26 cellular contexts compared by ENCODE assay signal in the genomic region with DNA sequence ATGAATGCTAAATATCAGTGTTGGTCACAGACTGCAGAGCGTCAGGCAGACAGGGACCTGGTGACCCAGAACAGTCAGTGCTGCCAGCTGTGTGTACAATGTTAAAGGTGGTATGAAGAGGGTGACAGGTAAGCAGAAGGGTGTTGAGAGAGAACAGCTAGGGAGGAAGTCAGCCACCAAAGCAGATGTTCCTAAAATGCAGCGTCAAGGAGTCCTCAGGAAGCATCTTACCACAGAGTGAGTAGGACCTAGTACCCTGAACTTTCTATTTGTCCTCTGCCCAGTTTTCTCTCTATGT. TPM values are rescaled to one million over a fixed set of nuclear protein-coding genes. Genes with fewer than 3 reads are reported as not detected.
DNase-seq lines count a peak whose midpoint lies in the region; ATAC-seq, FAIRE-seq and TF ChIP-seq lines count a peak whose summit lies in the region.
"Had no signal": no experiment of that assay in that cellular context is flagged by ENCODE, and none has a peak within 500 bp of the region (broad histone marks: within the 10 kb centered on the region; RNA-seq: fewer than 3 reads in every experiment).

No MANE protein-coding gene starts in this region.

- H3K4me1 Mint-ChIP-seq in MCF 10A (ENCODE audit: insufficient read depth, unreplicated experiment): peaks cover 11% of the 10 kb centered on the region
- peaks cover 17% of the 10 kb centered on the region for H3K4me1 Mint-ChIP-seq in type B pancreatic cell (ENCODE audit: unreplicated experiment)
- H3K4me1 Mint-ChIP-seq: activated B cell treated with CpG ODN at 0.5 μM for 24 hours, immature natural killer cell had no signal

- H3K27ac ChIP-seq in breast epithelium: peak overlapping the region in 1 of 2 donors; percentile 2
- peak overlapping the region; percentile 96 for H3K27ac ChIP-seq in SJSA1
- H3K27ac ChIP-seq in keratinocyte (ENCODE audit: control insufficient read depth, insufficient read depth, low read length): peak overlapping the region; percentile 61
- no peak overlapping the region for H3K27ac ChIP-seq in HepG2 (ENCODE audit: extremely low read length, insufficient read depth, low read length)
- H3K27ac ChIP-seq: BLaER1, colonic mucosa, Peyer's patch, thyroid gland had no signal

- H3K4me2 ChIP-seq in keratinocyte (ENCODE audit: control insufficient read depth, extremely low read depth, insufficient read depth, low read depth, low read length) (peak overlapping the region; percentile 80), HepG2 (ENCODE audit: low read depth, low read length) (no peak overlapping the region)
- H3K4me2 ChIP-seq: BLaER1 had no signal

- dilution Hi-C loops in keratinocyte (cut with MboI; ENCODE audit: extremely low pct_ligation_motif_present, low sequenced_read_pairs): no loop called here

- ATAC-seq in HepG2: no peak

- in situ Hi-C loops in HepG2 (cut with HindIII; ENCODE audit: extremely low pct_ligation_motif_present, low pct_unique_long_range_greater_than_20kb): no loop called here

- peak overlapping the region; percentile 3 for H3K4me3 Mint-ChIP-seq in MCF 10A (ENCODE audit: unreplicated experiment)
- peak overlapping the region; percentile 9 for H3K4me3 Mint-ChIP-seq in type B pancreatic cell
- H3K4me3 Mint-ChIP-seq: activated B cell treated with CpG ODN at 0.5 μM for 24 hours; brain; immature natural killer cell; stimulated activated naive CD8-positive, alpha-beta T cell treated with anti-CD3 and anti-CD28 coated beads, Interleukin-15, Interleukin-2, amounts not matched to agents 100 ng/mL and 50 ng/mL, for 24 hours had no signal

- peaks cover 0 to 4% of the 10 kb centered on the region in 2 donors for H3K4me1 ChIP-seq in breast epithelium
- H3K4me1 ChIP-seq in SJSA1 (replicated peaks): peaks cover 40% of the 10 kb centered on the region
- H3K4me1 ChIP-seq in keratinocyte (ENCODE audit: control insufficient read depth, extremely low read depth, insufficient read depth, low read length): peaks cover 14% of the 10 kb centered on the region
- H3K4me1 ChIP-seq in HepG2 (ENCODE audit: insufficient read depth, low read length): 0 out of 2 replicates have a peak, but pooled peaks cover 10% of the 10 kb centered on the region
- H3K4me1 ChIP-seq: BLaER1, colonic mucosa, Peyer's patch, thyroid gland had no signal

- TF ChIP-seq CTCF in MCF 10A (IDR thresholded peaks at IDR 0.05; ENCODE audit: unreplicated experiment) (no peak), breast epithelium (IDR thresholded peaks at IDR 0.05) (no peak), keratinocyte (optimal IDR thresholded peaks at IDR 0.05 in 1 of 3, IDR thresholded peaks at IDR 0.05 in 1 of 3, conservative IDR thresholded peaks at IDR 0.05 in 1 of 3; ENCODE audit: extremely low read depth in 1 of 3, insufficient read depth in 2 of 3, low read length in 3 of 3) (no peak), type B pancreatic cell (conservative IDR thresholded peaks at IDR 0.05) (no peak), HepG2 (CRISPR knock-in tag; IDR thresholded peaks at IDR 0.05) (no peak)

- H3K36me3 Mint-ChIP-seq in MCF 10A (ENCODE audit: insufficient read depth, unreplicated experiment): no peaks in the 10 kb centered on the region
- H3K36me3 Mint-ChIP-seq in type B pancreatic cell: no peaks in the 10 kb centered on the region
- H3K36me3 Mint-ChIP-seq: brain, immature natural killer cell had no signal

- H3K27me3 ChIP-seq in breast epithelium (no peaks in the 10 kb centered on the region), SJSA1 (replicated peaks) (no peaks in the 10 kb centered on the region), keratinocyte (ENCODE audit: control insufficient read depth, extremely low read depth, insufficient read depth, low read length) (no peaks in the 10 kb centered on the region), HepG2 (ENCODE audit: control insufficient read depth in 1 of 2, insufficient read depth in 2 of 2, low read length in 2 of 2) (0 out of 5 replicates have a peak, but pooled peaks cover 0 to 3% of the 10 kb centered on the region in 2 experiments)
- H3K27me3 ChIP-seq: BLaER1, colonic mucosa, Peyer's patch, thyroid gland had no signal

- no peaks in the 10 kb centered on the region for H3K9me3 Mint-ChIP-seq in MCF 10A (ENCODE audit: unreplicated experiment)
- peaks cover 5% of the 10 kb centered on the region for H3K9me3 Mint-ChIP-seq in type B pancreatic cell
- H3K9me3 Mint-ChIP-seq: immature natural killer cell; stimulated activated naive CD8-positive, alpha-beta T cell treated with anti-CD3 and anti-CD28 coated beads, Interleukin-15, Interleukin-2, amounts not matched to agents 100 ng/mL and 50 ng/mL, for 24 hours had no signal

- H2AFZ ChIP-seq in keratinocyte (ENCODE audit: control insufficient read depth, low read length) (peak overlapping the region; percentile 58), HepG2 (ENCODE audit: low read length) (no peak overlapping the region)

- H3K79me2 ChIP-seq in keratinocyte (ENCODE audit: control insufficient read depth, insufficient read depth, low read length) (no peaks in the 10 kb centered on the region), HepG2 (ENCODE audit: insufficient read depth, low read length) (no peaks in the 10 kb centered on the region)

- CTCF ChIA-PET in MCF 10A (lab: Yijun Ruan, JAX) (interaction anchor here (0.7 kb wide), 1 partner anchor 129 kb away, joined by 3 read pairs; no protein-coding TSS in a partner anchor), HepG2 (lab: Yijun Ruan, JAX; ENCODE audit: low intra/inter-chr PET ratio, low total read pairs) (no interaction called here)

- no peak for TF ChIP-seq RAD21 in HepG2 (CRISPR knock-in tag; IDR thresholded peaks at IDR 0.05)

- H3K4me3 ChIP-seq in breast epithelium (no peak overlapping the region), SJSA1 (no peak overlapping the region), keratinocyte (ENCODE audit: control insufficient read depth in 2 of 3, extremely low read depth in 1 of 3, insufficient read depth in 2 of 3, low read depth in 1 of 3, low read length in 3 of 3) (no peak overlapping the region), HepG2 (replicated peaks in 1 of 3; ENCODE audit: insufficient read depth in 1 of 3, low read depth in 2 of 3, low read length in 3 of 3) (no peak overlapping the region)
- H3K4me3 ChIP-seq: BLaER1, colonic mucosa, Peyer's patch, thyroid gland had no signal

- TF ChIP-seq POLR2A in breast epithelium (IDR thresholded peaks at IDR 0.05): no peak
- no peak for TF ChIP-seq POLR2A in HepG2 (IDR thresholded peaks at IDR 0.05; ENCODE audit: insufficient read depth in 1 of 2, low read depth in 2 of 2, low read length in 2 of 2)

- POLR2A ChIA-PET in MCF 10A (lab: Yijun Ruan, JAX) (no interaction called here), HepG2 (lab: Yijun Ruan, JAX) (no interaction called here)

- H3K27me3 Mint-ChIP-seq in MCF 10A (ENCODE audit: insufficient read depth, unreplicated experiment) (no peaks in the 10 kb centered on the region), type B pancreatic cell (no peaks in the 10 kb centered on the region)
- H3K27me3 Mint-ChIP-seq: activated B cell treated with CpG ODN at 0.5 μM for 24 hours, brain had no signal

- no peak for TF ChIP-seq EP300 in HepG2 (IDR thresholded peaks at IDR 0.05; ENCODE audit: low read depth in 2 of 2, low read length in 2 of 2)
- no peak for TF ChIP-seq EP300 in HepG2 (CRISPR knock-in tag; IDR thresholded peaks at IDR 0.05; ENCODE audit: borderline replicate concordance)

- 42% methylated on average over 2 of the region's 2 CpGs for WGBS in HepG2 (ENCODE audit: low lambda C conversion rate)

- intact Hi-C loops in MCF 10A (cut with micrococcal nuclease): no loop called here
- intact Hi-C loops in breast epithelium (cut with DNase I; ENCODE audit: low total_unique reads): no loop called here
- intact Hi-C loops in HepG2 (cut with micrococcal nuclease; ENCODE audit: unreplicated experiment): no loop called here

- no peaks in the 10 kb centered on the region for H3K36me3 ChIP-seq in breast epithelium
- H3K36me3 ChIP-seq in SJSA1: no peaks in the 10 kb centered on the region
- no peaks in the 10 kb centered on the region for H3K36me3 ChIP-seq in keratinocyte (ENCODE audit: control insufficient read depth in 2 of 2, extremely low read depth in 1 of 2, insufficient read depth in 2 of 2, low read length in 2 of 2)
- no peaks in the 10 kb centered on the region for H3K36me3 ChIP-seq in HepG2 (replicated peaks in 1 of 2; ENCODE audit: control insufficient read depth in 1 of 2, insufficient read depth in 2 of 2, low read length in 2 of 2)
- H3K36me3 ChIP-seq: BLaER1, colonic mucosa, Peyer's patch, thyroid gland had no signal

- H3K9ac ChIP-seq in keratinocyte (ENCODE audit: control insufficient read depth, extremely low read depth, insufficient read depth, low read length): peak overlapping the region; percentile 18
- H3K9ac ChIP-seq in HepG2 (ENCODE audit: insufficient read depth, low read depth, low read length): no peak overlapping the region
- H3K9ac ChIP-seq: BLaER1 had no signal

- DNase-seq in MCF 10A (ENCODE audit: unreplicated experiment) (no peak), breast epithelium (ENCODE audit: low spot score in 2 of 2) (no peak), SJSA1 (ENCODE audit: low read depth in 1 of 2, low spot score in 2 of 2) (no peak), keratinocyte (ENCODE audit: low read depth, low spot score) (no peak), type B pancreatic cell (ENCODE audit: extremely low spot score, unreplicated experiment) (no peak), A172 (ENCODE audit: low spot score) (no peak), SHP77 treated with DMSO at 0.1 percent for 48 hours (lab: John Stamatoyannopoulos, UW) (no peak), HepG2 (ENCODE audit: low spot score) (no peak)
- DNase-seq: activated B cell treated with CpG ODN at 0.5 μM for 24 hours; activated CD4-positive, alpha-beta T cell treated with anti-CD3 and anti-CD28 coated beads, Interleukin-2, amount 50 U/mL, for 48 hours; activated effector memory CD4-positive, alpha-beta T cell treated with anti-CD3 and anti-CD28 coated beads, Interleukin-2, amount 50 U/mL, for 16 hours; colonic mucosa; immature natural killer cell; Kasumi-1; NCI-H1092; NCI-H1930; NCI-H748 treated with DMSO at 0.1 percent for 48 hours; Peyer's patch; stimulated activated CD4-positive, alpha-beta T cell treated with anti-CD3 and anti-CD28 coated beads, Interleukin-4, amount 100 ng/mL, for 24 hours; T-helper 9 cell; thyroid gland had no signal

- H3K9me1 ChIP-seq in keratinocyte (ENCODE audit: control insufficient read depth, extremely low read depth, insufficient read depth, low read length): no peaks in the 10 kb centered on the region

- FAIRE-seq in keratinocyte (lab: Jason Lieb, UNC) (no peak), HepG2 (lab: Jason Lieb, UNC) (no peak)
- FAIRE-seq: A204.1 had no signal

- no TSS peak for BruUV-seq in MCF 10A (replicated peaks; lab: Mats Ljungman, UMichigan)
- BruUV-seq in HepG2 (replicated peaks; lab: Mats Ljungman, UMichigan): no TSS peak

- peak overlapping the region; percentile 16 for H3K27ac Mint-ChIP-seq in MCF 10A (ENCODE audit: low read depth, unreplicated experiment)
- peak overlapping the region; percentile 79 for H3K27ac Mint-ChIP-seq in type B pancreatic cell
- H3K27ac Mint-ChIP-seq: activated B cell treated with CpG ODN at 0.5 μM for 24 hours; brain; immature natural killer cell; stimulated activated naive CD8-positive, alpha-beta T cell treated with anti-CD3 and anti-CD28 coated beads, Interleukin-15, Interleukin-2, amounts not matched to agents 100 ng/mL and 50 ng/mL, for 24 hours had no signal

- H3K9me3 ChIP-seq in breast epithelium (no peaks in the 10 kb centered on the region), SJSA1 (replicated peaks) (no peaks in the 10 kb centered on the region), keratinocyte (ENCODE audit: control insufficient read depth, low read depth, low read length) (no peaks in the 10 kb centered on the region), HepG2 (ENCODE audit: low read length) (no peaks in the 10 kb centered on the region)
- H3K9me3 ChIP-seq: BLaER1, colonic mucosa, Peyer's patch, thyroid gland had no signal

- H4K20me1 ChIP-seq in keratinocyte (ENCODE audit: control insufficient read depth, extremely low read depth, insufficient read depth, low read length): no peaks in the 10 kb centered on the region
- no peaks in the 10 kb centered on the region for H4K20me1 ChIP-seq in HepG2 (ENCODE audit: insufficient read depth, low read length)
- H4K20me1 ChIP-seq: BLaER1 had no signal

RNA-seq across cellular contexts. Expression of a gene that starts 14.2 kb away (rescaled TPM):
- not detected in 2 replicates for total RNA-seq in MCF 10A (2022)
- 1 to 10 TPM in 1 of 3 donors, under 1 TPM in 1, not detected in 1; 0.98 to 2.5 TPM for total RNA-seq in breast epithelium
- total RNA-seq in SJSA1 (2014; rRNA removed; shearing (Covaris generic)): 1.00 TPM in 1 of 2 replicates, not detected in the other
- polyA plus RNA-seq in keratinocyte: not detected in 3 replicates
- polyA plus RNA-seq in keratinocyte (2011; ENCODE audit: low read depth): not detected
- not detected in 2 replicates for polyA plus RNA-seq in keratinocyte (2011; cell fraction: cytosol; rRNA removed)
- not detected in 2 replicates for polyA plus RNA-seq in keratinocyte (2011; cell fraction: nucleus; rRNA removed)
- not detected in 2 replicates for polyA plus RNA-seq in keratinocyte (2012; ENCODE audit: low replicate concordance)
- not detected in 3 replicates for polyA minus RNA-seq in keratinocyte
- not detected for polyA minus RNA-seq in keratinocyte (2011; cell fraction: cytosol; rRNA and poly(A)+ RNA removed)
- not detected in 2 replicates for polyA minus RNA-seq in keratinocyte (2011; cell fraction: nucleus; rRNA and poly(A)+ RNA removed)
- total RNA-seq in type B pancreatic cell (ENCODE audit: low replicate concordance): 0.43 and 2.2 TPM in 2 replicates
- 0.22 TPM in 1 of 2 replicates, not detected in the other for total RNA-seq in A172 (2014; rRNA removed; shearing (Covaris generic))
- total RNA-seq in HepG2 (2016; rRNA removed; fragmentation: Illumina TruSeq; extraction: Trizol): not detected in 2 replicates
- not detected in 2 replicates for total RNA-seq in HepG2 (2016; cell fraction: cytosol; rRNA removed; fragmentation: Illumina TruSeq; extraction: Trizol; ENCODE audit: low read depth)
- not detected in 2 replicates for total RNA-seq in HepG2 (2016; cell fraction: insoluble cytoplasmic fraction; rRNA removed; fragmentation: Illumina TruSeq; extraction: Trizol)
- not detected in 2 replicates for total RNA-seq in HepG2 (2016; cell fraction: membrane; rRNA removed; fragmentation: Illumina TruSeq; extraction: Trizol)
- total RNA-seq in HepG2 (2016; cell fraction: nucleus; rRNA removed; fragmentation: Illumina TruSeq; extraction: Trizol): not detected in 2 replicates
- polyA plus RNA-seq in HepG2 (2011; rRNA removed): not detected in 2 replicates
- polyA plus RNA-seq in HepG2 (2011; cell fraction: cytosol; rRNA removed): not detected in 2 replicates
- not detected in 2 replicates for polyA plus RNA-seq in HepG2 (2011; cell fraction: nucleus; rRNA removed)
- not detected in 2 replicates for polyA plus RNA-seq in HepG2 (2012)
- polyA plus RNA-seq in HepG2 (2016; cell fraction: cytosol; fragmentation: Illumina TruSeq; extraction: Trizol; ENCODE audit: low read depth): not detected in 2 replicates
- polyA plus RNA-seq in HepG2 (2016; cell fraction: insoluble cytoplasmic fraction; fragmentation: Illumina TruSeq; extraction: Trizol; ENCODE audit: low read depth): not detected in 2 replicates
- not detected in 2 replicates for polyA plus RNA-seq in HepG2 (2016; cell fraction: membrane; fragmentation: Illumina TruSeq; extraction: Trizol; ENCODE audit: low read depth)
- polyA plus RNA-seq in HepG2 (2016; cell fraction: nucleus; fragmentation: Illumina TruSeq; extraction: Trizol; ENCODE audit: insufficient read depth, low read depth): not detected in 2 replicates
- not detected in 2 replicates for polyA minus RNA-seq in HepG2 (2011; rRNA and poly(A)+ RNA removed; ENCODE audit: low replicate concordance)
- not detected in 2 replicates for polyA minus RNA-seq in HepG2 (2011; cell fraction: cytosol; rRNA and poly(A)+ RNA removed)
- not detected in 2 replicates for polyA minus RNA-seq in HepG2 (2011; cell fraction: nucleus; rRNA and poly(A)+ RNA removed)
- total RNA-seq: activated B cell treated with CpG ODN at 0.5 μM for 24 hours, liver, Peyer's patch, thyroid gland had no signal
- polyA plus RNA-seq: immature natural killer cell had no signal
